Comparison of ENCODE assay signal across 2 cellular contexts in genomic region chr1:24751833-24752232, GRCh38.
TF ChIP-seq lines count a peak whose summit lies in the region.

No MANE protein-coding gene starts in this region.

TF ChIP-seq in liver, 16 proteins besides CTCF, POLR2A, EP300 and RAD21:
- TF ChIP-seq YY1 (IDR thresholded peaks at IDR 0.05) = peak; percentile 11
- TF ChIP-seq TAF1 (conservative IDR thresholded peaks at IDR 0.05) = no peak
- no peak for TF ChIP-seq EGR1 (IDR thresholded peaks at IDR 0.05; ENCODE audit: low read depth in 2 of 2)
- TF ChIP-seq FOXA1 (IDR thresholded peaks at IDR 0.05) = no peak
- TF ChIP-seq, protein P1, sequence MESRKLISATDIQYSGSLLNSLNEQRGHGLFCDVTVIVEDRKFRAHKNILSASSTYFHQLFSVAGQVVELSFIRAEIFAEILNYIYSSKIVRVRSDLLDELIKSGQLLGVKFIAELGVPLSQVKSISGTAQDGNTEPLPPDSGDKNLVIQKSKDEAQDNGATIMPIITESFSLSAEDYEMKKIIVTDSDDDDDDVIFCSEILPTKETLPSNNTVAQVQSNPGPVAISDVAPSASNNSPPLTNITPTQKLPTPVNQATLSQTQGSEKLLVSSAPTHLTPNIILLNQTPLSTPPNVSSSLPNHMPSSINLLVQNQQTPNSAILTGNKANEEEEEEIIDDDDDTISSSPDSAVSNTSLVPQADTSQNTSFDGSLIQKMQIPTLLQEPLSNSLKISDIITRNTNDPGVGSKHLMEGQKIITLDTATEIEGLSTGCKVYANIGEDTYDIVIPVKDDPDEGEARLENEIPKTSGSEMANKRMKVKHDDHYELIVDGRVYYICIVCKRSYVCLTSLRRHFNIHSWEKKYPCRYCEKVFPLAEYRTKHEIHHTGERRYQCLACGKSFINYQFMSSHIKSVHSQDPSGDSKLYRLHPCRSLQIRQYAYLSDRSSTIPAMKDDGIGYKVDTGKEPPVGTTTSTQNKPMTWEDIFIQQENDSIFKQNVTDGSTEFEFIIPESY (IDR thresholded peaks at IDR 0.05) = no peak
- peak; percentile 54 to 60 for TF ChIP-seq RXRA (IDR thresholded peaks at IDR 0.05)
- TF ChIP-seq, protein P2, sequence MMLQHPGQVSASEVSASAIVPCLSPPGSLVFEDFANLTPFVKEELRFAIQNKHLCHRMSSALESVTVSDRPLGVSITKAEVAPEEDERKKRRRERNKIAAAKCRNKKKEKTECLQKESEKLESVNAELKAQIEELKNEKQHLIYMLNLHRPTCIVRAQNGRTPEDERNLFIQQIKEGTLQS (IDR thresholded peaks at IDR 0.05) = no peak
- TF ChIP-seq, protein P3, sequence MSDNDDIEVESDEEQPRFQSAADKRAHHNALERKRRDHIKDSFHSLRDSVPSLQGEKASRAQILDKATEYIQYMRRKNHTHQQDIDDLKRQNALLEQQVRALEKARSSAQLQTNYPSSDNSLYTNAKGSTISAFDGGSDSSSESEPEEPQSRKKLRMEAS (IDR thresholded peaks at IDR 0.05) = peak; percentile 15
- TF ChIP-seq JUND (IDR thresholded peaks at IDR 0.05) = no peak
- TF ChIP-seq HNF4G (IDR thresholded peaks at IDR 0.05) = peak; percentile 62
- TF ChIP-seq NR2F2 (IDR thresholded peaks at IDR 0.05) = no peak
- TF ChIP-seq FOXA2 (IDR thresholded peaks at IDR 0.05) = no peak
- peak; percentile 16 for TF ChIP-seq SP1 (IDR thresholded peaks at IDR 0.05)
- TF ChIP-seq REST (IDR thresholded peaks at IDR 0.05) = no peak
- TF ChIP-seq HNF4A (conservative IDR thresholded peaks at IDR 0.05) = peak; percentile 72 to 73
- TF ChIP-seq GABPA (IDR thresholded peaks at IDR 0.05 in 1 of 2, conservative IDR thresholded peaks at IDR 0.05 in 1 of 2) = no peak

TF ChIP-seq in HepG2, 621 proteins besides CTCF, POLR2A, EP300 and RAD21:
- TF ChIP-seq, protein P4, sequence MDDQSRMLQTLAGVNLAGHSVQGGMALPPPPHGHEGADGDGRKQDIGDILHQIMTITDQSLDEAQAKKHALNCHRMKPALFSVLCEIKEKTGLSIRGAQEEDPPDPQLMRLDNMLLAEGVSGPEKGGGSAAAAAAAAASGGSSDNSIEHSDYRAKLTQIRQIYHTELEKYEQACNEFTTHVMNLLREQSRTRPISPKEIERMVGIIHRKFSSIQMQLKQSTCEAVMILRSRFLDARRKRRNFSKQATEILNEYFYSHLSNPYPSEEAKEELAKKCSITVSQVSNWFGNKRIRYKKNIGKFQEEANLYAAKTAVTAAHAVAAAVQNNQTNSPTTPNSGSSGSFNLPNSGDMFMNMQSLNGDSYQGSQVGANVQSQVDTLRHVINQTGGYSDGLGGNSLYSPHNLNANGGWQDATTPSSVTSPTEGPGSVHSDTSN (CRISPR knock-in tag; IDR thresholded peaks at IDR 0.05; ENCODE audit: borderline replicate concordance) = no peak
- TF ChIP-seq SSRP1 (CRISPR knock-in tag; IDR thresholded peaks at IDR 0.05) (no peak), MYC (CRISPR knock-in tag; IDR thresholded peaks at IDR 0.05; ENCODE audit: borderline replicate concordance) (no peak), ZNF704 (CRISPR knock-in tag; IDR thresholded peaks at IDR 0.05; ENCODE audit: borderline replicate concordance) (no peak), ZBTB2 (CRISPR knock-in tag; IDR thresholded peaks at IDR 0.05; ENCODE audit: low read depth) (no peak), HNRNPUL1 (IDR thresholded peaks at IDR 0.05; ENCODE audit: low read depth, low read length) (no peak), ZNF232 (CRISPR knock-in tag; IDR thresholded peaks at IDR 0.05; ENCODE audit: borderline replicate concordance) (no peak), CENPT (CRISPR knock-in tag; IDR thresholded peaks at IDR 0.05; ENCODE audit: low read depth) (no peak), ZBTB4 (CRISPR knock-in tag; IDR thresholded peaks at IDR 0.05; ENCODE audit: borderline replicate concordance) (no peak), TBL1XR1 (IDR thresholded peaks at IDR 0.05; ENCODE audit: borderline replicate concordance, low read length, partially characterized antibody) (no peak), NR2F1 (CRISPR knock-in tag; IDR thresholded peaks at IDR 0.05) (no peak), FOXK1 (CRISPR knock-in tag; IDR thresholded peaks at IDR 0.05; ENCODE audit: borderline replicate concordance, low read depth) (no peak), AGO1 (IDR thresholded peaks at IDR 0.05; ENCODE audit: low read depth, low read length, poor library complexity, severe bottlenecking) (no peak), ZNF383 (CRISPR knock-in tag; IDR thresholded peaks at IDR 0.05; ENCODE audit: borderline replicate concordance) (no peak), CBX5 (CRISPR knock-in tag; IDR thresholded peaks at IDR 0.05; ENCODE audit: borderline replicate concordance) (no peak), RFXAP (CRISPR knock-in tag; IDR thresholded peaks at IDR 0.05; ENCODE audit: borderline replicate concordance) (no peak)
- TF ChIP-seq, protein P3 (IDR thresholded peaks at IDR 0.05) = no peak
- TF ChIP-seq, protein P5, sequence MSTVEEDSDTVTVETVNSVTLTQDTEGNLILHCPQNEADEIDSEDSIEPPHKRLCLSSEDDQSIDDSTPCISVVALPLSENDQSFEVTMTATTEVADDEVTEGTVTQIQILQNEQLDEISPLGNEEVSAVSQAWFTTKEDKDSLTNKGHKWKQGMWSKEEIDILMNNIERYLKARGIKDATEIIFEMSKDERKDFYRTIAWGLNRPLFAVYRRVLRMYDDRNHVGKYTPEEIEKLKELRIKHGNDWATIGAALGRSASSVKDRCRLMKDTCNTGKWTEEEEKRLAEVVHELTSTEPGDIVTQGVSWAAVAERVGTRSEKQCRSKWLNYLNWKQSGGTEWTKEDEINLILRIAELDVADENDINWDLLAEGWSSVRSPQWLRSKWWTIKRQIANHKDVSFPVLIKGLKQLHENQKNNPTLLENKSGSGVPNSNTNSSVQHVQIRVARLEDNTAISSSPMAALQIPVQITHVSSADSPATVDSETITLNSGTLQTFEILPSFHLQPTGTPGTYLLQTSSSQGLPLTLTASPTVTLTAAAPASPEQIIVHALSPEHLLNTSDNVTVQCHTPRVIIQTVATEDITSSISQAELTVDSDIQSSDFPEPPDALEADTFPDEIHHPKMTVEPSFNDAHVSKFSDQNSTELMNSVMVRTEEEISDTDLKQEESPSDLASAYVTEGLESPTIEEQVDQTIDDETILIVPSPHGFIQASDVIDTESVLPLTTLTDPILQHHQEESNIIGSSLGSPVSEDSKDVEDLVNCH (CRISPR knock-in tag; IDR thresholded peaks at IDR 0.05) = no peak
